ENCODE assay signal across 1 cellular context in genomic region chr11:12222099-12222751, GRCh38.
TF ChIP-seq lines count a peak whose summit lies in the region.

No MANE protein-coding gene starts in this region.

TF ChIP-seq in HepG2, 621 proteins besides CTCF, POLR2A, EP300 and RAD21 (continued from another document):
- TF ChIP-seq HMGXB3 (CRISPR knock-in tag; IDR thresholded peaks at IDR 0.05; ENCODE audit: borderline replicate concordance) (no peak), ZNF3 (CRISPR knock-in tag; IDR thresholded peaks at IDR 0.05) (no peak), ZSCAN5A (CRISPR knock-in tag; IDR thresholded peaks at IDR 0.05; ENCODE audit: borderline replicate concordance) (no peak), ZNF776 (CRISPR knock-in tag; IDR thresholded peaks at IDR 0.05) (no peak), ZNF703 (CRISPR knock-in tag; IDR thresholded peaks at IDR 0.05; ENCODE audit: borderline replicate concordance) (no peak), ZNF766 (CRISPR knock-in tag; IDR thresholded peaks at IDR 0.05; ENCODE audit: borderline replicate concordance) (no peak), SOX5 (CRISPR knock-in tag; IDR thresholded peaks at IDR 0.05; ENCODE audit: borderline replicate concordance) (no peak), ZFP1 (CRISPR knock-in tag; IDR thresholded peaks at IDR 0.05) (no peak), THAP7 (CRISPR knock-in tag; IDR thresholded peaks at IDR 0.05) (no peak), ATRX (CRISPR knock-in tag; IDR thresholded peaks at IDR 0.05; ENCODE audit: borderline replicate concordance) (no peak), THAP9 (CRISPR knock-in tag; IDR thresholded peaks at IDR 0.05; ENCODE audit: borderline replicate concordance) (no peak), SNAPC2 (CRISPR knock-in tag; IDR thresholded peaks at IDR 0.05) (no peak), LCORL (IDR thresholded peaks at IDR 0.05) (no peak), LCORL (CRISPR knock-in tag; IDR thresholded peaks at IDR 0.05) (peak; percentile 50; the same call in 1 of the 2 replicates), ARID5B (CRISPR knock-in tag; IDR thresholded peaks at IDR 0.05) (peak; percentile 53), CERS6 (CRISPR knock-in tag; IDR thresholded peaks at IDR 0.05) (no peak), UBTF (CRISPR knock-in tag; IDR thresholded peaks at IDR 0.05) (no peak), SRY (CRISPR knock-in tag; IDR thresholded peaks at IDR 0.05) (no peak), ELF4 (CRISPR knock-in tag; IDR thresholded peaks at IDR 0.05; ENCODE audit: borderline replicate concordance) (no peak), ZNF713 (CRISPR knock-in tag; IDR thresholded peaks at IDR 0.05) (no peak), ZFP90 (CRISPR knock-in tag; IDR thresholded peaks at IDR 0.05; ENCODE audit: borderline replicate concordance) (no peak), CENPT (CRISPR knock-in tag; IDR thresholded peaks at IDR 0.05; ENCODE audit: low read depth) (no peak), ZNF326 (CRISPR knock-in tag; IDR thresholded peaks at IDR 0.05; ENCODE audit: borderline replicate concordance) (no peak), NFRKB (IDR thresholded peaks at IDR 0.05) (no peak), E2F1 (CRISPR knock-in tag; IDR thresholded peaks at IDR 0.05) (no peak), NCOA1 (CRISPR knock-in tag; IDR thresholded peaks at IDR 0.05) (no peak), ZMAT3 (CRISPR knock-in tag; conservative IDR thresholded peaks at IDR 0.05) (no peak)
